21 cellular contexts compared by ENCODE assay signal in the genomic region with DNA sequence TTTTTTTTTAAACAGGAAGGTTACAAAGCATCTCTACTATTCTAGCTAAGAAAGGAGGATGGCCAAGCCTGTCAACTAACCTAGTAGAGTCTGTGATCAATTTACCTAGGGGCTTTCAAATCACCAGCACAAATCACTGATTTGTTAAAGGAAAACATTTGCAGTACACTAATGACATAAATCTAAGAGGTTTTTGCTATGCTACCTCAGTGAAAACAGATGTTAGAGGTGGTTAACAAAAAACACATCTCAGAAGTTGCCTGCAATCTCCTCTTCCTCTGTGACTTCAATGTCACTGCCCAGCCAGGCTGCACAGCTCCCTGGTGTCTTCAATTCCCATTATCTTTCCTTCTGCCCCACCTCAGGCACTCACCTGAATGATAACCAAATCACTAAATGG.
DNase-seq lines count a peak whose midpoint lies in the region; ATAC-seq, FAIRE-seq and TF ChIP-seq lines count a peak whose summit lies in the region.
"Had no signal": no experiment of that assay in that cellular context is flagged by ENCODE, and none has a peak within 500 bp of the region (broad histone marks: within the 10 kb centered on the region; RNA-seq: fewer than 3 reads in every experiment).

No MANE protein-coding gene starts in this region.

- H3K9me3 Mint-ChIP-seq in astrocyte (ENCODE audit: unreplicated experiment) (no peaks in the 10 kb centered on the region), WTC11 (no peaks in the 10 kb centered on the region)
- H3K9me3 Mint-ChIP-seq: CD8-positive, alpha-beta T cell; GM23338; H9 had no signal

- in situ Hi-C loops in IMR-90 (cut with MboI; ENCODE audit: low sequenced_read_pairs): no loop called here

- TF ChIP-seq RAD21 in IMR-90 (IDR thresholded peaks at IDR 0.05; ENCODE audit: low read length): no peak

- H2AK5ac ChIP-seq in IMR-90 (ENCODE audit: low read depth, low read length): peak overlapping the region; percentile 66; the same call in 1 of the 2 replicates

- H4K5ac ChIP-seq in IMR-90 (ENCODE audit: low read depth, low read length): peak overlapping the region; percentile 91; the same call in 1 of the 2 replicates

- intact Hi-C loops in IMR-90 (cut with micrococcal nuclease): no loop called here

- peak overlapping the region; percentile 61 to 85; a peak in 3 of 4 replicates for H4K8ac ChIP-seq in IMR-90 (ENCODE audit: low read depth in 2 of 2, low read length in 2 of 2)

- peaks cover 2% of the 10 kb centered on the region for H3K36me3 Mint-ChIP-seq in astrocyte (ENCODE audit: low read depth, unreplicated experiment)
- peaks cover 11% of the 10 kb centered on the region; the same call in 1 of the 2 replicates for H3K36me3 Mint-ChIP-seq in WTC11

- H3K27ac Mint-ChIP-seq in astrocyte (ENCODE audit: unreplicated experiment): no peak overlapping the region
- H3K27ac Mint-ChIP-seq in WTC11: no peak overlapping the region
- H3K27ac Mint-ChIP-seq: CD8-positive, alpha-beta T cell; GM23338; H9 had no signal

- H3K9ac ChIP-seq in IMR-90 (ENCODE audit: low read depth, low read length) (no peak overlapping the region), astrocyte (ENCODE audit: low read length) (peak overlapping the region; percentile 50)

- peak; percentile 71 for DNase-seq in AG10803 (ENCODE audit: low read depth)
- no peak for DNase-seq in IMR-90
- no peak for DNase-seq in astrocyte (ENCODE audit: low read depth)
- DNase-seq in osteoblast (ENCODE audit: insufficient read length, low spot score, missing footprints): no peak
- DNase-seq in WTC11 (ENCODE audit: low spot score): no peak
- DNase-seq in HUDEP-2 (lab: John Stamatoyannopoulos, UW; ENCODE audit: unreplicated experiment in 76 of 76): no peak
- DNase-seq in activated gamma-delta T cell treated with Interleukin-2 at 50 U/mL for 16 hours: no peak
- no peak for DNase-seq in NCI-H2107 (lab: John Stamatoyannopoulos, UW)
- DNase-seq: 8988T; BE2C; CD8-positive, alpha-beta T cell; COR-L47; DMS153; DMS79 treated with DMSO at 0.1 percent for 48 hours; GF-D8; H9 had no signal

- BruUV-seq in IMR-90 (replicated peaks; lab: Mats Ljungman, UMichigan): no TSS peak

- H3K9me3 ChIP-seq in IMR-90 (ENCODE audit: control insufficient read depth, insufficient read depth, low read length) (no peaks in the 10 kb centered on the region), astrocyte (ENCODE audit: insufficient read depth, low read depth, low read length) (no peaks in the 10 kb centered on the region), osteoblast (ENCODE audit: low read depth, low read length) (no peaks in the 10 kb centered on the region)
- H3K9me3 ChIP-seq: BE2C had no signal

- no peak overlapping the region for H3K4me3 ChIP-seq in AG10803 (ENCODE audit: low read length)
- H3K4me3 ChIP-seq in IMR-90 (ENCODE audit: insufficient read depth, low read depth, low read length): no peak overlapping the region
- H3K4me3 ChIP-seq in astrocyte (ENCODE audit: insufficient read depth, low read depth, low read length): no peak overlapping the region
- no peak overlapping the region for H3K4me3 ChIP-seq in osteoblast (ENCODE audit: insufficient read depth, low read length)
- H3K4me3 ChIP-seq: GM23338, K562 had no signal

- no peak overlapping the region for H2AK9ac ChIP-seq in IMR-90 (replicated peaks; ENCODE audit: low read depth, low read length, poor library complexity)

- H3K23ac ChIP-seq in IMR-90 (ENCODE audit: low read depth, low read length): peak overlapping the region; percentile 22; the same call in 1 of the 2 replicates

- no peaks in the 10 kb centered on the region; the same call in 1 of the 2 replicates for H3K36me3 ChIP-seq in IMR-90 (ENCODE audit: control insufficient read depth, insufficient read depth, low read length)
- peaks cover 3% of the 10 kb centered on the region for H3K36me3 ChIP-seq in astrocyte (ENCODE audit: insufficient read depth, low read length)
- H3K36me3 ChIP-seq in osteoblast (ENCODE audit: insufficient read depth, low read length): peaks cover 3% of the 10 kb centered on the region
- H3K36me3 ChIP-seq: BE2C had no signal

- no peaks in the 10 kb centered on the region for H3K27me3 ChIP-seq in IMR-90 (ENCODE audit: control insufficient read depth, insufficient read depth, low read length)
- no peaks in the 10 kb centered on the region for H3K27me3 ChIP-seq in astrocyte (ENCODE audit: insufficient read depth, low read length)
- no peaks in the 10 kb centered on the region for H3K27me3 ChIP-seq in osteoblast (ENCODE audit: insufficient read depth, low read length)
- H3K27me3 ChIP-seq: BE2C had no signal

- peak overlapping the region; percentile 88; the same call in 1 of the 2 replicates for H3K18ac ChIP-seq in IMR-90 (ENCODE audit: low read depth, low read length)

- no peak for TF ChIP-seq POLR2A in IMR-90 (IDR thresholded peaks at IDR 0.05; ENCODE audit: low read depth, low read length)

- POLR2A ChIA-PET in IMR-90 (lab: Charles Lee; ENCODE audit: unreplicated experiment) (no interaction called here), WTC11 (lab: Charles Lee) (no interaction called here)

- H2BK5ac ChIP-seq in IMR-90 (ENCODE audit: low read depth, low read length, poor library complexity, severe bottlenecking): peak overlapping the region; percentile 79

- peak overlapping the region; percentile 86 for H4K91ac ChIP-seq in IMR-90 (ENCODE audit: insufficient read depth, low read depth, low read length)

- H2BK20ac ChIP-seq in IMR-90 (ENCODE audit: low read depth, low read length): peak overlapping the region; percentile 60

- H3K4me2 ChIP-seq in IMR-90 (ENCODE audit: low read depth, low read length) (no peak overlapping the region), astrocyte (ENCODE audit: low read length) (peak overlapping the region; percentile 5), osteoblast (ENCODE audit: insufficient read depth, low read length) (no peak overlapping the region)
- H3K4me2 ChIP-seq: GM23338 had no signal

- H3K27ac ChIP-seq in IMR-90 (ENCODE audit: insufficient read depth, low read length) (no peak overlapping the region; the same call in 1 of the 2 replicates), astrocyte (ENCODE audit: low read depth, low read length) (peak overlapping the region; percentile 69), osteoblast (ENCODE audit: low read depth, low read length) (peak overlapping the region; percentile 62)
- H3K27ac ChIP-seq: C4-2B had no signal

- peak overlapping the region; percentile 93 for H2BK120ac ChIP-seq in IMR-90 (ENCODE audit: low read depth, low read length)

- H4K20me1 ChIP-seq in IMR-90 (ENCODE audit: insufficient read depth, low read length) (no peaks in the 10 kb centered on the region), astrocyte (ENCODE audit: insufficient read depth, low read length) (no peaks in the 10 kb centered on the region), osteoblast (ENCODE audit: insufficient read depth, low read length) (no peaks in the 10 kb centered on the region)

- H3K79me2 ChIP-seq in astrocyte (ENCODE audit: insufficient read depth, low read length): no peaks in the 10 kb centered on the region
- H3K79me2 ChIP-seq in osteoblast (ENCODE audit: insufficient read depth, low read length): no peaks in the 10 kb centered on the region

- peaks cover 2 to 16% of the 10 kb centered on the region in 2 experiments for H3K79me1 ChIP-seq in IMR-90 (ENCODE audit: low read depth in 1 of 2, low read length in 2 of 2)

- dilution Hi-C loops in IMR-90 (cut with HindIII; ENCODE audit: low sequenced_read_pairs, unreplicated experiment): no loop called here

- CTCF ChIA-PET in IMR-90 (lab: Yijun Ruan, JAX) (no interaction called here), WTC11 (lab: Charles Lee) (no interaction called here)

- no peak overlapping the region for H3K56ac ChIP-seq in IMR-90 (ENCODE audit: extremely low read depth, insufficient read depth, low read length)

- ATAC-seq in IMR-90 (ENCODE audit: low read depth): no peak
- no peak for ATAC-seq in WTC11
- ATAC-seq: CD8-positive, alpha-beta T cell; GM23338; K562 had no signal

- H3K4me3 Mint-ChIP-seq in astrocyte (ENCODE audit: unreplicated experiment) (no peak overlapping the region), WTC11 (no peak overlapping the region)
- H3K4me3 Mint-ChIP-seq: CD8-positive, alpha-beta T cell; GM23338; H9 had no signal

- H3K9me1 ChIP-seq in IMR-90 (ENCODE audit: insufficient read depth, low read length): peaks cover 6% of the 10 kb centered on the region; the same call in 1 of the 2 replicates

- H3K14ac ChIP-seq in IMR-90 (replicated peaks; ENCODE audit: low read depth, low read length): peak overlapping the region; percentile 73; the same call in 1 of the 2 replicates

- FAIRE-seq in astrocyte (lab: Jason Lieb, UNC): peak; percentile 20
- FAIRE-seq: D721Med, HTR-8/SVneo, K562 had no signal

- H2AFZ ChIP-seq in IMR-90 (replicated peaks; ENCODE audit: low read length, poor library complexity) (no peak overlapping the region), astrocyte (ENCODE audit: low read depth, low read length) (no peak overlapping the region), osteoblast (ENCODE audit: low read length) (no peak overlapping the region)
- H2AFZ ChIP-seq: GM23338 had no signal

- peak overlapping the region; percentile 92; the same call in 2 of the 3 replicates for H2BK15ac ChIP-seq in IMR-90 (ENCODE audit: low read depth, low read length)

- peak overlapping the region; percentile 86 for H3K4ac ChIP-seq in IMR-90 (ENCODE audit: low read depth, low read length)

- H3K27me3 Mint-ChIP-seq in astrocyte (ENCODE audit: low read depth, unreplicated experiment) (no peaks in the 10 kb centered on the region), WTC11 (ENCODE audit: low read depth) (no peaks in the 10 kb centered on the region)

- H3K4me1 ChIP-seq in IMR-90 (ENCODE audit: control insufficient read depth, insufficient read depth, low read length) (peaks cover 27% of the 10 kb centered on the region), astrocyte (ENCODE audit: insufficient read depth, low read length) (peaks cover 43% of the 10 kb centered on the region), osteoblast (ENCODE audit: insufficient read depth, low read length) (peaks cover 47% of the 10 kb centered on the region)
- H3K4me1 ChIP-seq: BE2C had no signal

- H3K4me1 Mint-ChIP-seq in astrocyte (ENCODE audit: low read depth, unreplicated experiment): peaks cover 34% of the 10 kb centered on the region
- peaks cover 3% of the 10 kb centered on the region; the same call in 1 of the 2 replicates for H3K4me1 Mint-ChIP-seq in WTC11

- TF ChIP-seq CTCF in AG10803 (conservative IDR thresholded peaks at IDR 0.05; ENCODE audit: low read length) (no peak), IMR-90 (conservative IDR thresholded peaks at IDR 0.05; ENCODE audit: low read depth, low read length) (no peak), astrocyte (IDR thresholded peaks at IDR 0.05; ENCODE audit: insufficient read depth, low read depth, low read length) (no peak), osteoblast (IDR thresholded peaks at IDR 0.05; ENCODE audit: extremely low read depth, low read depth, low read length) (no peak), WTC11 (IDR thresholded peaks at IDR 0.05) (no peak)

TF ChIP-seq in IMR-90, 13 proteins besides CTCF, POLR2A, EP300 and RAD21 (continues in another document):
- no peak for TF ChIP-seq RCOR1 (IDR thresholded peaks at IDR 0.05; ENCODE audit: insufficient replicate concordance, low read length)
- no peak for TF ChIP-seq FOS (IDR thresholded peaks at IDR 0.05; ENCODE audit: low read depth, low read length)

TF ChIP-seq in WTC11, 78 proteins besides CTCF, POLR2A, EP300 and RAD21 (continues in another document):
- TF ChIP-seq ELF4 (CRISPR knock-in tag; IDR thresholded peaks at IDR 0.05; ENCODE audit: low read depth): no peak
- TF ChIP-seq PRRX2 (CRISPR knock-in tag; IDR thresholded peaks at IDR 0.05): no peak
